ENCODE assay signal across 7 cellular contexts in the genomic region with DNA sequence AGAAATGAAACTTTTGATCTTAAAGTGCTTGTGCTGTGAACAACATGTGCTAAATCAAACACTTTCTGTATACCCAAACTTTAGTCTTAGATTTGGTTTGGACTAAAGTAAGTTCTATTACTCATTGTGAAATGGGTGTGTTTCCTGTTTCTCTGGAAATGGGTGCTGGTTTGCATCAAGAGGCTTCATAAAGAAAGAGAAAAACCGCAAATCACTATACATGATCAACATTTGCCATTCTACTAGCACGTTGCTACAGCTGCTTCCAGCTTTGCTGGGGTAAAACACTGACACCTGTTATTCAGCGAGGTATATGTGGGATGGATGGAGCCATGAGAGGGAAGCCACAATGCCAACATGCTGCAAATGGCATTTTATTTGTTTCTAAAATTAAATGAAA.
A peak's percentile ranks its signal among the peaks of the same experiment; 100 is the strongest.
DNase-seq lines count a peak whose midpoint lies in the region; ATAC-seq, FAIRE-seq and TF ChIP-seq lines count a peak whose summit lies in the region.

No MANE protein-coding gene starts in this region.

- POLR2A ChIA-PET in RWPE1 (lab: Yijun Ruan, JAX; ENCODE audit: low non-redundant PET): no interaction called here

- WGBS in endodermal cell (ENCODE audit: insufficient coverage in 1 of 2, insufficient read length in 1 of 2), 2 experiments: 95 to 97% methylated on average over 2 to 3 of the region's 3 CpGs

- no peaks in the 10 kb centered on the region for H3K9me3 ChIP-seq in endodermal cell (ENCODE audit: control insufficient read depth, low read length)

- no peak overlapping the region for H3K4me3 ChIP-seq in endodermal cell (ENCODE audit: low read length)

- H3K9me3 Mint-ChIP-seq in T-helper 2 cell treated with Interferon-gamma antibody and Interleukin-4, amounts not matched to agents 5 μg/mL and 100 μg/mL, for 36 hours: peaks cover 16% of the 10 kb centered on the region
- H3K9me3 Mint-ChIP-seq in endodermal cell: no peaks in the 10 kb centered on the region

- H3K4me3 Mint-ChIP-seq in T-helper 2 cell treated with Interferon-gamma antibody and Interleukin-4, amounts not matched to agents 5 μg/mL and 100 μg/mL, for 36 hours: peak overlapping the region; percentile 50
- H3K4me3 Mint-ChIP-seq in endodermal cell: no peak overlapping the region

- peak; percentile 97 for ATAC-seq in HG02870 (IDR thresholded peaks at IDR 0.05; ENCODE audit: unreplicated experiment)

- DNase-seq in GM19239 (ENCODE audit: insufficient read length, low spot score) (peak; percentile 1), RWPE1 (ENCODE audit: low spot score) (no peak), endodermal cell (no peak), 8988T (no peak)
- peak; percentile 50 for DNase-seq in T-helper 2 cell treated with Interferon-gamma antibody and Interleukin-4, amounts not matched to agents 5 μg/mL and 100 μg/mL, for 36 hours (ENCODE audit: low spot score)
- peak; percentile 2 for DNase-seq in stimulated activated CD4-positive, alpha-beta T cell treated with anti-CD3 and anti-CD28 coated beads, Interleukin-4, amount 100 ng/mL, for 1 hour

- H3K36me3 ChIP-seq in endodermal cell (ENCODE audit: control insufficient read depth, insufficient read depth, low read length): no peaks in the 10 kb centered on the region

- H3K27ac ChIP-seq in RWPE1: no peak overlapping the region
- H3K27ac ChIP-seq in endodermal cell (ENCODE audit: low read depth, low read length): no peak overlapping the region

- CTCF ChIA-PET in RWPE1 (lab: Yijun Ruan, JAX): no interaction called here

- peaks cover 19% of the 10 kb centered on the region for H3K36me3 Mint-ChIP-seq in T-helper 2 cell treated with Interferon-gamma antibody and Interleukin-4, amounts not matched to agents 5 μg/mL and 100 μg/mL, for 36 hours (ENCODE audit: low read depth)
- no peaks in the 10 kb centered on the region for H3K36me3 Mint-ChIP-seq in endodermal cell (ENCODE audit: low read depth)

- no peaks in the 10 kb centered on the region for H3K4me1 ChIP-seq in endodermal cell (ENCODE audit: control insufficient read depth, insufficient read depth, low read length)

- peaks cover 3% of the 10 kb centered on the region for H3K27me3 Mint-ChIP-seq in T-helper 2 cell treated with Interferon-gamma antibody and Interleukin-4, amounts not matched to agents 5 μg/mL and 100 μg/mL, for 36 hours (ENCODE audit: low read depth)
- H3K27me3 Mint-ChIP-seq in endodermal cell (ENCODE audit: insufficient read depth): no peaks in the 10 kb centered on the region

- H3K27ac Mint-ChIP-seq in T-helper 2 cell treated with Interferon-gamma antibody and Interleukin-4, amounts not matched to agents 5 μg/mL and 100 μg/mL, for 36 hours: peak overlapping the region; percentile 90
- H3K27ac Mint-ChIP-seq in endodermal cell: no peak overlapping the region

- H3K4me1 Mint-ChIP-seq in T-helper 2 cell treated with Interferon-gamma antibody and Interleukin-4, amounts not matched to agents 5 μg/mL and 100 μg/mL, for 36 hours (ENCODE audit: low read depth): peaks cover 65% of the 10 kb centered on the region
- H3K4me1 Mint-ChIP-seq in endodermal cell: peaks cover 2% of the 10 kb centered on the region

- H3K9ac ChIP-seq in endodermal cell (ENCODE audit: extremely low read depth, low read length, poor library complexity, severe bottlenecking): no peak overlapping the region

- no peaks in the 10 kb centered on the region for H3K27me3 ChIP-seq in endodermal cell (ENCODE audit: control insufficient read depth, insufficient read depth, low read length, poor library complexity, severe bottlenecking)

- FAIRE-seq in GM19239 (lab: Jason Lieb, UNC): peak; percentile 89

- no peak for TF ChIP-seq CTCF in RWPE1 (conservative IDR thresholded peaks at IDR 0.05; ENCODE audit: low read depth)
- TF ChIP-seq CTCF in endodermal cell (conservative IDR thresholded peaks at IDR 0.05): no peak

Comparison
In these comparisons a context has a peak if more than half of its experiments do, and no peak if none do; other contexts are left out.
1. DNase-seq: peak in GM19239 (single experiment), T-helper 2 cell treated with Interferon-gamma antibody and Interleukin-4, amounts not matched to agents 5 μg/mL and 100 μg/mL, for 36 hours (single experiment) and stimulated activated CD4-positive, alpha-beta T cell treated with anti-CD3 and anti-CD28 coated beads, Interleukin-4, amount 100 ng/mL, for 1 hour (single experiment); none in RWPE1 (single experiment), endodermal cell (single experiment) and 8988T (single experiment).